17 cellular contexts compared by ENCODE assay signal in genomic region chr11:116267146-116267545, GRCh38.
"Had no signal": no experiment of that assay in that cellular context is flagged by ENCODE, and none has a peak within 500 bp of the region (broad histone marks: within the 10 kb centered on the region; RNA-seq: fewer than 3 reads in every experiment).

No MANE protein-coding gene starts in this region.

- DNase-seq: hypothalamus; immature natural killer cell; kidney; left colon; left lung; mesendoderm; midbrain; mucosa of descending colon; naive thymus-derived CD4-positive, alpha-beta T cell; ovary; right lobe of liver; stimulated activated CD4-positive, alpha-beta T cell treated with anti-CD3 and anti-CD28 coated beads, Interleukin-1b, Interleukin-23, amount 100 ng/mL, for 48 hours; stimulated activated CD4-positive, alpha-beta T cell treated with anti-CD3 and anti-CD28 coated beads, Interleukin-2, amount 100 ng/mL, for 48 hours; stimulated activated naive B cell treated with anti-CD40 and anti-IgM and Interleukin-4, amounts not matched to agents 10 μg/mL and 1 μg/mL and 100 μg/mL, for 72 hours; tibial artery; trophoblast cell had no signal

- ATAC-seq: left colon; left lung; mucosa of descending colon; naive thymus-derived CD4-positive, alpha-beta T cell; natural killer cell treated with Interleukin-12 subunit alpha and Interleukin-12 subunit beta and Interleukin-15 and Interleukin-18, amount 100 ng/mL, for 72 hours; right lobe of liver; stimulated activated naive B cell treated with anti-CD40 and anti-IgM and Interleukin-4, amounts not matched to agents 10 μg/mL and 1 μg/mL and 100 μg/mL, for 72 hours had no signal
